24 cellular contexts compared by ENCODE assay signal in genomic region chr2:231211461-231211860, GRCh38.
"Had no signal": no experiment of that assay in that cellular context is flagged by ENCODE, and none has a peak within 500 bp of the region (broad histone marks: within the 10 kb centered on the region; RNA-seq: fewer than 3 reads in every experiment).

No MANE protein-coding gene starts in this region.

- DNase-seq: activated CD4-positive, alpha-beta memory T cell treated with anti-CD3 and anti-CD28 coated beads, Interleukin-2, amount 10 ng/mL, durations not matched to agents 7 days and 5 days; activated CD4-positive, alpha-beta T cell treated with anti-CD3 and anti-CD28 coated beads, Interleukin-2, amount 10 ng/mL, durations not matched to agents 24 days and 14 days; activated CD8-positive, alpha-beta memory T cell treated with anti-CD3 and anti-CD28 coated beads, Interleukin-2, amount 10 ng/mL, durations not matched to agents 7 days and 5 days; activated effector memory CD4-positive, alpha-beta T cell treated with anti-CD3 and anti-CD28 coated beads, Interleukin-2, amount 50 U/mL, for 16 hours; activated naive CD4-positive, alpha-beta T cell treated with anti-CD3 and anti-CD28 coated beads, Interleukin-2, amount 10 ng/mL, durations not matched to agents 7 days and 5 days; activated T-cell treated with anti-CD3 and anti-CD28 coated beads for 4 hours; brain microvascular endothelial cell; central memory CD4-positive, alpha-beta T cell; colonic mucosa; dorsolateral prefrontal cortex; esophagus squamous epithelium; foreskin fibroblast; kidney; naive B cell; nucleus accumbens; posterior cingulate gyrus; retina; spleen; stimulated activated CD4-positive, alpha-beta T cell treated with anti-CD3 and anti-CD28 coated beads, Interleukin-4, amount 100 ng/mL, for 1 hour; stimulated activated naive CD4-positive, alpha-beta T cell; SW 1271; T-helper 17 cell had no signal

- H3K4me1 ChIP-seq: colonic mucosa, esophagus squamous epithelium, spleen had no signal

- H3K36me3 ChIP-seq: colonic mucosa had no signal

- H3K9me3 Mint-ChIP-seq: activated CD4-positive, alpha-beta memory T cell treated with anti-CD3 and anti-CD28 coated beads, Interleukin-2, amount 10 ng/mL, durations not matched to agents 7 days and 5 days; activated CD4-positive, alpha-beta T cell treated with anti-CD3 and anti-CD28 coated beads, Interleukin-2, amount 10 ng/mL, durations not matched to agents 24 days and 14 days; activated naive CD4-positive, alpha-beta T cell treated with anti-CD3 and anti-CD28 coated beads, Interleukin-2, amount 10 ng/mL, durations not matched to agents 7 days and 5 days; naive B cell had no signal

- H3K27me3 Mint-ChIP-seq: activated CD8-positive, alpha-beta memory T cell treated with anti-CD3 and anti-CD28 coated beads, Interleukin-2, amount 10 ng/mL, durations not matched to agents 7 days and 5 days; activated naive CD4-positive, alpha-beta T cell treated with anti-CD3 and anti-CD28 coated beads, Interleukin-2, amount 10 ng/mL, durations not matched to agents 7 days and 5 days; naive B cell had no signal

- H3K4me1 Mint-ChIP-seq: activated CD4-positive, alpha-beta memory T cell treated with anti-CD3 and anti-CD28 coated beads, Interleukin-2, amount 10 ng/mL, durations not matched to agents 7 days and 5 days; activated CD4-positive, alpha-beta T cell treated with anti-CD3 and anti-CD28 coated beads, Interleukin-2, amount 10 ng/mL, durations not matched to agents 24 days and 14 days; activated CD8-positive, alpha-beta memory T cell treated with anti-CD3 and anti-CD28 coated beads, Interleukin-2, amount 10 ng/mL, durations not matched to agents 7 days and 5 days; activated naive CD4-positive, alpha-beta T cell treated with anti-CD3 and anti-CD28 coated beads, Interleukin-2, amount 10 ng/mL, durations not matched to agents 7 days and 5 days; naive B cell had no signal

- H3K9me3 ChIP-seq: colonic mucosa, esophagus squamous epithelium, spleen had no signal

- H3K4me3 ChIP-seq: colonic mucosa, dorsolateral prefrontal cortex, esophagus squamous epithelium, lung, spleen had no signal

- ATAC-seq: activated CD8-positive, alpha-beta memory T cell treated with anti-CD3 and anti-CD28 coated beads, Interleukin-2, amount 10 ng/mL, durations not matched to agents 7 days and 5 days; left lobe of liver; T-helper 17 cell had no signal

- H3K27ac ChIP-seq: brain microvascular endothelial cell, colonic mucosa, esophagus squamous epithelium, spleen had no signal

- H3K4me3 Mint-ChIP-seq: activated CD4-positive, alpha-beta memory T cell treated with anti-CD3 and anti-CD28 coated beads, Interleukin-2, amount 10 ng/mL, durations not matched to agents 7 days and 5 days; activated CD4-positive, alpha-beta T cell treated with anti-CD3 and anti-CD28 coated beads, Interleukin-2, amount 10 ng/mL, durations not matched to agents 24 days and 14 days; activated CD8-positive, alpha-beta memory T cell treated with anti-CD3 and anti-CD28 coated beads, Interleukin-2, amount 10 ng/mL, durations not matched to agents 7 days and 5 days; activated naive CD4-positive, alpha-beta T cell treated with anti-CD3 and anti-CD28 coated beads, Interleukin-2, amount 10 ng/mL, durations not matched to agents 7 days and 5 days; naive B cell; T-helper 17 cell had no signal

- H3K27ac Mint-ChIP-seq: activated CD4-positive, alpha-beta memory T cell treated with anti-CD3 and anti-CD28 coated beads, Interleukin-2, amount 10 ng/mL, durations not matched to agents 7 days and 5 days; activated CD4-positive, alpha-beta T cell treated with anti-CD3 and anti-CD28 coated beads, Interleukin-2, amount 10 ng/mL, durations not matched to agents 24 days and 14 days; activated CD8-positive, alpha-beta memory T cell treated with anti-CD3 and anti-CD28 coated beads, Interleukin-2, amount 10 ng/mL, durations not matched to agents 7 days and 5 days; activated naive CD4-positive, alpha-beta T cell treated with anti-CD3 and anti-CD28 coated beads, Interleukin-2, amount 10 ng/mL, durations not matched to agents 7 days and 5 days; T-helper 17 cell had no signal

- H3K36me3 Mint-ChIP-seq: activated CD8-positive, alpha-beta memory T cell treated with anti-CD3 and anti-CD28 coated beads, Interleukin-2, amount 10 ng/mL, durations not matched to agents 7 days and 5 days; activated naive CD4-positive, alpha-beta T cell treated with anti-CD3 and anti-CD28 coated beads, Interleukin-2, amount 10 ng/mL, durations not matched to agents 7 days and 5 days; naive B cell had no signal

- H3K27me3 ChIP-seq: brain microvascular endothelial cell, colonic mucosa, dorsolateral prefrontal cortex, esophagus squamous epithelium, spleen had no signal
